23 cellular contexts compared by ENCODE assay signal in genomic region chr18:70235478-70235877, GRCh38.
"Had no signal": no experiment of that assay in that cellular context is flagged by ENCODE, and none has a peak within 500 bp of the region (broad histone marks: within the 10 kb centered on the region; RNA-seq: fewer than 3 reads in every experiment).

No MANE protein-coding gene starts in this region.

- H3K4me3 ChIP-seq: coronary artery, heart left ventricle, lung, ovary, psoas muscle, smooth muscle cell, thoracic aorta had no signal

- DNase-seq: activated B cell treated with CpG ODN at 0.5 μM for 24 hours; activated CD4-positive, alpha-beta memory T cell treated with anti-CD3 and anti-CD28 coated beads for 36 hours; activated CD4-positive, alpha-beta T cell treated with anti-CD3 and anti-CD28 coated beads for 4 hours; activated naive CD4-positive, alpha-beta T cell treated with Interleukin-2 at 50 U/mL for 16 hours; activated naive CD8-positive, alpha-beta T cell treated with anti-CD3 and anti-CD28 coated beads for 36 hours; activated T-cell treated with anti-CD3 and anti-CD28 coated beads, Interleukin-2, amount 50 U/mL, for 48 hours; cerebellar nuclear complex; left colon; midbrain; ovary; psoas muscle; stimulated activated CD4-positive, alpha-beta T cell treated with anti-CD3 and anti-CD28 coated beads, Interleukin-15, amount 100 ng/mL, for 24 hours; stimulated activated CD8-positive, alpha-beta memory T cell treated with anti-CD3 and anti-CD28 coated beads, Interleukin-4, amount 100 ng/mL, for 48 hours; stimulated activated naive B cell treated with anti-CD40 and anti-IgM and Interleukin-4, amounts not matched to agents 10 μg/mL and 1 μg/mL and 100 μg/mL, for 72 hours; T-helper 1 cell had no signal

- ATAC-seq: left colon; natural killer cell treated with Interleukin-12 subunit alpha and Interleukin-12 subunit beta and Interleukin-15 and Interleukin-18, amount 100 ng/mL, for 72 hours; psoas muscle had no signal

- H3K27me3 ChIP-seq: heart left ventricle, neutrophil, ovary had no signal

- H3K36me3 ChIP-seq: heart left ventricle, neutrophil, ovary, thoracic aorta had no signal

- H3K4me1 ChIP-seq: psoas muscle had no signal

- H3K27ac ChIP-seq: coronary artery, epithelial cell of prostate, neutrophil, ovary, psoas muscle, thoracic aorta had no signal

- H3K9me3 ChIP-seq: neutrophil, ovary, psoas muscle, thoracic aorta had no signal
